ENCODE assay signal across 18 cellular contexts in the genomic region with DNA sequence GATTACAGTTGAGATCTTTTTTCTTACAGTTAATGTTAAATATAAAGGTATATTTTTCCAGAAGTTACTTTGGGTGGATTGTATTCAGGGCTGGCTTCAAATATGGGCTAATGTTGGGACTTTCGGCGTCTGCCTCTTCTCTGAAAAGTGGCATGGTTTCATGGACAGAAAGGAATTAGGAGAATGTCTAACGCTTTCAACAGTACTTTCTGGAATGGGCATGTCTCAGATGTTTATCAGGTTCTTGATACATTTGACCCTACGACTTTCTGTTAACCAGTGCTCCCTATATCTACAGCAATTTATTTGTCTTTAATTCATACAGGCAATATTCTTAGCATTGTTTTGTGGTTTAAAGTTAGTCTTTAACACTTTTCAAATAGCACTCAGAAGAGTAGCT. TPM values are rescaled to one million over a fixed set of nuclear protein-coding genes. Genes with fewer than 3 reads are reported as not detected.
DNase-seq lines count a peak whose midpoint lies in the region; ATAC-seq and TF ChIP-seq lines count a peak whose summit lies in the region.
"Had no signal": no experiment of that assay in that cellular context is flagged by ENCODE, and none has a peak within 500 bp of the region (broad histone marks: within the 10 kb centered on the region; RNA-seq: fewer than 3 reads in every experiment).

No MANE protein-coding gene starts in this region.

- WGBS in SK-N-SH (ENCODE audit: low lambda C conversion rate): 74% methylated on average over 4 of the region's 4 CpGs

- H3K27ac Mint-ChIP-seq in nephron: peak overlapping the region; percentile 24 to 58 (median 37)
- H3K27ac Mint-ChIP-seq: CD8-positive, alpha-beta memory T cell had no signal

- H3K9me2 ChIP-seq in SK-N-SH: no peaks in the 10 kb centered on the region

- no peak overlapping the region for H3K4me3 Mint-ChIP-seq in nephron
- H3K4me3 Mint-ChIP-seq: CD8-positive, alpha-beta memory T cell; H9 had no signal

- H3K36me3 ChIP-seq in SK-N-SH (replicated peaks in 1 of 2; ENCODE audit: control insufficient read depth in 1 of 2, insufficient read depth in 2 of 2, low read length in 1 of 2): peaks cover 0 to 4% of the 10 kb centered on the region in 2 experiments

- TF ChIP-seq RAD21 in SK-N-SH (IDR thresholded peaks at IDR 0.05; ENCODE audit: low read length): no peak

- no peaks in the 10 kb centered on the region for H4K20me1 ChIP-seq in SK-N-SH (ENCODE audit: insufficient read depth)

- peaks cover 38% of the 10 kb centered on the region for H3K4me1 Mint-ChIP-seq in nephron
- H3K4me1 Mint-ChIP-seq: CD8-positive, alpha-beta memory T cell had no signal

- peak overlapping the region in 1 of 2 experiments; percentile 28; a peak in 2 of 4 replicates for H3K27ac ChIP-seq in SK-N-SH (ENCODE audit: low read depth in 2 of 2, low read length in 1 of 2)
- H3K27ac ChIP-seq: 22Rv1, BLaER1 had no signal

- H3K27me3 ChIP-seq in SK-N-SH (ENCODE audit: insufficient read depth): no peaks in the 10 kb centered on the region
- H3K27me3 ChIP-seq: BLaER1 had no signal

- no peaks in the 10 kb centered on the region; the same call in 1 of the 2 replicates for H3K9me3 ChIP-seq in SK-N-SH
- H3K9me3 ChIP-seq: BLaER1 had no signal

- no peak for TF ChIP-seq CTCF in SK-N-SH (IDR thresholded peaks at IDR 0.05)
- no peak for TF ChIP-seq CTCF in choroid plexus epithelial cell (conservative IDR thresholded peaks at IDR 0.05; ENCODE audit: low read depth, low read length)
- TF ChIP-seq CTCF in nephron (IDR thresholded peaks at IDR 0.05; ENCODE audit: unreplicated experiment in 3 of 3): no peak

- peaks cover 19 to 56% of the 10 kb centered on the region in 2 experiments; a peak in 3 of 4 replicates for H3K4me1 ChIP-seq in SK-N-SH (ENCODE audit: control insufficient read depth in 1 of 2, insufficient read depth in 2 of 2, low read depth in 1 of 2, low read length in 1 of 2)

- H3F3A ChIP-seq in SK-N-SH (replicated peaks; ENCODE audit: insufficient read depth): no peaks in the 10 kb centered on the region

- H3K4me2 ChIP-seq in SK-N-SH: no peak overlapping the region
- H3K4me2 ChIP-seq: BLaER1 had no signal

- DNase-seq in SK-N-SH: no peak
- DNase-seq in choroid plexus epithelial cell (ENCODE audit: low read depth): peak; percentile 52
- DNase-seq in COR-L47 (lab: John Stamatoyannopoulos, UW): no peak
- no peak for DNase-seq in NCI-H187 treated with DMSO at 0.1 percent for 48 hours (lab: John Stamatoyannopoulos, UW)
- no peak for DNase-seq in activated effector memory CD4-positive, alpha-beta T cell treated with anti-CD3 and anti-CD28 coated beads, Interleukin-2, amount 50 U/mL, for 16 hours
- DNase-seq in NCI-H1694 (lab: John Stamatoyannopoulos, UW): no peak
- DNase-seq: CD8-positive, alpha-beta memory T cell; DMS79 treated with DMSO at 0.1 percent for 48 hours; GF-D8; H9; NCI-H1105 treated with DMSO at 0.1 percent for 48 hours; NCI-H187; NCI-H69; SHP77 treated with DMSO at 0.1 percent for 48 hours had no signal

- no peak for TF ChIP-seq EP300 in SK-N-SH (IDR thresholded peaks at IDR 0.05; ENCODE audit: borderline replicate concordance in 1 of 2, low read depth in 1 of 2, low read length in 1 of 2)

- H3K27me3 Mint-ChIP-seq in nephron (ENCODE audit: low read depth): peaks cover 3% of the 10 kb centered on the region

- no peak; the same call in 2 of the 3 replicates for ATAC-seq in SK-N-SH treated with all-trans-retinoic acid at 6 μM for 48 hours

- H3K9ac ChIP-seq in SK-N-SH: no peak overlapping the region
- H3K9ac ChIP-seq: BLaER1 had no signal

- H3K4me3 ChIP-seq in SK-N-SH (ENCODE audit: low read depth in 2 of 2, low read length in 1 of 2) (no peak overlapping the region), choroid plexus epithelial cell (ENCODE audit: low read depth, low read length) (no peak overlapping the region)
- H3K4me3 ChIP-seq: BLaER1 had no signal

- H3K79me2 ChIP-seq in SK-N-SH (ENCODE audit: insufficient read depth): peaks cover 32% of the 10 kb centered on the region

- POLR2A ChIA-PET in SK-N-SH (lab: Yijun Ruan, JAX): no interaction called here

- no peaks in the 10 kb centered on the region for H3K9me3 Mint-ChIP-seq in nephron
- H3K9me3 Mint-ChIP-seq: CD8-positive, alpha-beta memory T cell; H9 had no signal

- no peak overlapping the region for H2AFZ ChIP-seq in SK-N-SH (ENCODE audit: low read depth)

- H3K36me3 Mint-ChIP-seq in nephron (ENCODE audit: low read depth): peaks cover 13% of the 10 kb centered on the region
- H3K36me3 Mint-ChIP-seq: CD8-positive, alpha-beta memory T cell had no signal

- CTCF ChIA-PET in SK-N-SH (lab: Yijun Ruan, JAX): interaction anchor here (0.6 to 1.2 kb wide), 3 partner anchors 10 to 33 kb away, joined by 3 to 4 read pairs (median 3); no protein-coding TSS in a partner anchor

TF ChIP-seq in SK-N-SH treated with all-trans-retinoic acid at 6 μM for 48 hours, 23 proteins besides CTCF, POLR2A, EP300 and RAD21:
- TF ChIP-seq, protein P1, sequence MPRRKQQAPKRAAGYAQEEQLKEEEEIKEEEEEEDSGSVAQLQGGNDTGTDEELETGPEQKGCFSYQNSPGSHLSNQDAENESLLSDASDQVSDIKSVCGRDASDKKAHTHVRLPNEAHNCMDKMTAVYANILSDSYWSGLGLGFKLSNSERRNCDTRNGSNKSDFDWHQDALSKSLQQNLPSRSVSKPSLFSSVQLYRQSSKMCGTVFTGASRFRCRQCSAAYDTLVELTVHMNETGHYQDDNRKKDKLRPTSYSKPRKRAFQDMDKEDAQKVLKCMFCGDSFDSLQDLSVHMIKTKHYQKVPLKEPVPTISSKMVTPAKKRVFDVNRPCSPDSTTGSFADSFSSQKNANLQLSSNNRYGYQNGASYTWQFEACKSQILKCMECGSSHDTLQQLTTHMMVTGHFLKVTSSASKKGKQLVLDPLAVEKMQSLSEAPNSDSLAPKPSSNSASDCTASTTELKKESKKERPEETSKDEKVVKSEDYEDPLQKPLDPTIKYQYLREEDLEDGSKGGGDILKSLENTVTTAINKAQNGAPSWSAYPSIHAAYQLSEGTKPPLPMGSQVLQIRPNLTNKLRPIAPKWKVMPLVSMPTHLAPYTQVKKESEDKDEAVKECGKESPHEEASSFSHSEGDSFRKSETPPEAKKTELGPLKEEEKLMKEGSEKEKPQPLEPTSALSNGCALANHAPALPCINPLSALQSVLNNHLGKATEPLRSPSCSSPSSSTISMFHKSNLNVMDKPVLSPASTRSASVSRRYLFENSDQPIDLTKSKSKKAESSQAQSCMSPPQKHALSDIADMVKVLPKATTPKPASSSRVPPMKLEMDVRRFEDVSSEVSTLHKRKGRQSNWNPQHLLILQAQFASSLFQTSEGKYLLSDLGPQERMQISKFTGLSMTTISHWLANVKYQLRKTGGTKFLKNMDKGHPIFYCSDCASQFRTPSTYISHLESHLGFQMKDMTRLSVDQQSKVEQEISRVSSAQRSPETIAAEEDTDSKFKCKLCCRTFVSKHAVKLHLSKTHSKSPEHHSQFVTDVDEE (CRISPR knock-in tag; IDR thresholded peaks at IDR 0.05): no peak
- TF ChIP-seq ISL1 (CRISPR knock-in tag; IDR thresholded peaks at IDR 0.05): peak; percentile 74

TF ChIP-seq in SK-N-SH, 30 proteins besides CTCF, POLR2A, EP300 and RAD21:
- no peak for TF ChIP-seq JUND (IDR thresholded peaks at IDR 0.05)
- no peak for TF ChIP-seq FOXM1 (IDR thresholded peaks at IDR 0.05; ENCODE audit: low read depth)
- TF ChIP-seq, protein P2, sequence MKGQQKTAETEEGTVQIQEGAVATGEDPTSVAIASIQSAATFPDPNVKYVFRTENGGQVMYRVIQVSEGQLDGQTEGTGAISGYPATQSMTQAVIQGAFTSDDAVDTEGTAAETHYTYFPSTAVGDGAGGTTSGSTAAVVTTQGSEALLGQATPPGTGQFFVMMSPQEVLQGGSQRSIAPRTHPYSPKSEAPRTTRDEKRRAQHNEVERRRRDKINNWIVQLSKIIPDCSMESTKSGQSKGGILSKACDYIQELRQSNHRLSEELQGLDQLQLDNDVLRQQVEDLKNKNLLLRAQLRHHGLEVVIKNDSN (IDR thresholded peaks at IDR 0.05; ENCODE audit: borderline replicate concordance, low read depth): no peak
- no peak for TF ChIP-seq GABPA (IDR thresholded peaks at IDR 0.05; ENCODE audit: low read depth)
- no peak for TF ChIP-seq TAF1 (IDR thresholded peaks at IDR 0.05; ENCODE audit: borderline replicate concordance, low read depth, low read length)
- no peak for TF ChIP-seq FOXJ3 (CRISPR knock-in tag; IDR thresholded peaks at IDR 0.05)
- TF ChIP-seq RXRA (IDR thresholded peaks at IDR 0.05; ENCODE audit: borderline replicate concordance, low read depth): no peak
- no peak for TF ChIP-seq GATA2 (CRISPR knock-in tag; IDR thresholded peaks at IDR 0.05)
- TF ChIP-seq YY1 (IDR thresholded peaks at IDR 0.05; ENCODE audit: low read depth): no peak

RNA-seq across cellular contexts. Expression of a gene that starts 33.7 kb away (rescaled TPM):
- polyA plus RNA-seq in SK-N-SH (2012; rRNA removed): 2.8 and 3.9 TPM in 2 replicates
- polyA plus RNA-seq in SK-N-SH (2012; cell fraction: cytosol; rRNA removed): 2.6 and 3.0 TPM in 2 replicates
- 3.9 and 5.8 TPM in 2 replicates for polyA plus RNA-seq in SK-N-SH (2012; cell fraction: nucleus; rRNA removed)
- polyA plus RNA-seq: CD8-positive, alpha-beta memory T cell had no signal
